In the genomic region with DNA sequence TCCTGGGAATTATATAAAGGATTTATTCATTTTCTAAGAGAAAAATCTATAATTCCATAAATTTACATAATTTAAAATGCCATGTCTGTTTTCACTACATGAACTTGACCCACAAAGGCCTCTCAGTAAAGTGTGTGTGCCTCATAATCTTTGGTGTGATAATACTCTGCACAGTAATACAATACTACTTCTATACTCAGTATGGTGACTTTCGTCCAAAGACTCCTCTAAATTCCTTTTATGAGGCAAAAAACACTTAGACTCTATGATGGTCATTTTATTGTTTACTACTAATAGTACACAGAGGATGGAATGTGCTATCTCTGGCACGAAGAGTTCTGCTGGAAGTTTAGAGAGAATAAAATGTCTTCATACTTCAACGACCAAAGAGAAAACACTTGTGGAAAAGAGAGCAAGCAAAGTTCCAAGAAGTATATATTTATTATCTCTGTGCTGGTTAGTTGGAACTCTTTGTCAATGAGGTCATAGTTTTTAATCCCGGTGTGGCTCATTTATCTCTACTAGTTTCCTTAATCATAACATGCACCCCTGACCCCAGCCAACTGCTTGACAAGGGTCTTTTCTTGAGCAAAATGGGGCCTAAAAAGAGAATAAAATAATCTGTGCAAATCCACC, we compare ENCODE assay signal across 25 cellular contexts. TPM values are rescaled to one million over a fixed set of nuclear protein-coding genes. Genes with fewer than 3 reads are reported as not detected.
A peak's percentile ranks its signal among the peaks of the same experiment; 100 is the strongest.
DNase-seq lines count a peak whose midpoint lies in the region; ATAC-seq and TF ChIP-seq lines count a peak whose summit lies in the region.
"Had no signal": no experiment of that assay in that cellular context is flagged by ENCODE, and none has a peak within 500 bp of the region (broad histone marks: within the 10 kb centered on the region; RNA-seq: fewer than 3 reads in every experiment).

No MANE protein-coding gene starts in this region.

- no peak overlapping the region for H2AK5ac ChIP-seq in mesenchymal stem cell (ENCODE audit: low read length, severe bottlenecking)

- POLR2A ChIA-PET in activated CD4-positive, alpha-beta memory T cell treated with anti-CD3 and anti-CD28 coated beads for 36 hours (lab: Charles Lee), result no interaction called here

- H2BK12ac ChIP-seq in mesenchymal stem cell (ENCODE audit: low read length in 2 of 2), result no peak overlapping the region

- H4K91ac ChIP-seq in mesenchymal stem cell (ENCODE audit: low read length), result no peak overlapping the region

- no peak overlapping the region for H3K4me3 ChIP-seq in choroid plexus epithelial cell (ENCODE audit: low read depth, low read length)
- no peak overlapping the region for H3K4me3 ChIP-seq in mesenchymal stem cell (ENCODE audit: insufficient read depth in 1 of 2, low read depth in 1 of 2, low read length in 2 of 2)
- H3K4me3 ChIP-seq: esophagus muscularis mucosa, SJCRH30, upper lobe of left lung had no signal

- no peak overlapping the region for H3K14ac ChIP-seq in mesenchymal stem cell (ENCODE audit: low read length in 2 of 2)

- H4K8ac ChIP-seq in mesenchymal stem cell (ENCODE audit: low read length), result no peak overlapping the region

- no peaks in the 10 kb centered on the region for H3K9me3 Mint-ChIP-seq in HFFc6
- H3K9me3 Mint-ChIP-seq in activated CD4-positive, alpha-beta memory T cell treated with anti-CD3 and anti-CD28 coated beads for 36 hours, result no peaks in the 10 kb centered on the region
- H3K9me3 Mint-ChIP-seq: activated naive CD8-positive, alpha-beta T cell treated with anti-CD3 and anti-CD28 coated beads, Interleukin-2, amount 10 ng/mL, durations not matched to agents 7 days and 5 days; CD4-positive, alpha-beta memory T cell had no signal

- H2AFZ ChIP-seq in mesenchymal stem cell (ENCODE audit: low read depth, low read length), result no peak overlapping the region

- H3K79me1 ChIP-seq in mesenchymal stem cell (replicated peaks; ENCODE audit: low read length, poor library complexity, severe bottlenecking), result peaks cover 5% of the 10 kb centered on the region

- no peak for TF ChIP-seq CTCF in HFFc6 (IDR thresholded peaks at IDR 0.05)
- no peak for TF ChIP-seq CTCF in choroid plexus epithelial cell (conservative IDR thresholded peaks at IDR 0.05; ENCODE audit: low read depth, low read length)

- H2BK15ac ChIP-seq in mesenchymal stem cell (ENCODE audit: low read depth, poor library complexity, severe bottlenecking), result no peak overlapping the region

- no peak overlapping the region for H3K4me3 Mint-ChIP-seq in HFFc6
- no peak overlapping the region for H3K4me3 Mint-ChIP-seq in activated CD4-positive, alpha-beta memory T cell treated with anti-CD3 and anti-CD28 coated beads for 36 hours
- H3K4me3 Mint-ChIP-seq: activated naive CD8-positive, alpha-beta T cell treated with anti-CD3 and anti-CD28 coated beads, Interleukin-2, amount 10 ng/mL, durations not matched to agents 7 days and 5 days; CD4-positive, alpha-beta memory T cell had no signal

- no peaks in the 10 kb centered on the region for H3K4me1 ChIP-seq in mesenchymal stem cell (ENCODE audit: control insufficient read depth, insufficient read depth, low read depth, low read length)

- H3K9ac ChIP-seq in mesenchymal stem cell (ENCODE audit: low read length), result peak overlapping the region; percentile 53

- no peak for ATAC-seq in GM21515 (IDR thresholded peaks at IDR 0.05; ENCODE audit: unreplicated experiment)

- no peak overlapping the region for H2BK120ac ChIP-seq in mesenchymal stem cell (ENCODE audit: low read depth, low read length)

- peak; percentile 17 for DNase-seq in AG08395 (ENCODE audit: low spot score)
- peak; percentile 16 for DNase-seq in HFFc6
- DNase-seq in choroid plexus epithelial cell (ENCODE audit: low read depth), result peak; percentile 45
- peak; percentile 84 for DNase-seq in mesenchymal stem cell
- no peak for DNase-seq in NOMO-1 (lab: John Stamatoyannopoulos, UW; ENCODE audit: unreplicated experiment in 2 of 2)
- DNase-seq in activated CD4-positive, alpha-beta memory T cell treated with anti-CD3 and anti-CD28 coated beads for 36 hours, result no peak
- no peak for DNase-seq in Kasumi-1 (lab: John Stamatoyannopoulos, UW)
- DNase-seq: activated CD4-positive, CD25-positive, alpha-beta regulatory T cell; activated CD8-positive, alpha-beta memory T cell treated with anti-CD3 and anti-CD28 coated beads for 24 hours; activated naive CD8-positive, alpha-beta T cell treated with anti-CD3 and anti-CD28 coated beads, Interleukin-2, amount 10 ng/mL, durations not matched to agents 7 days and 5 days; CD4-positive, alpha-beta memory T cell; DND-41; H7; KG1; midbrain; NCI-H1092; NCI-H2107; NCI-H526; retina; SJCRH30; stimulated activated naive CD8-positive, alpha-beta T cell treated with anti-CD3 and anti-CD28 coated beads, Interleukin-15, Interleukin-2, amounts not matched to agents 100 U/mL and 50 U/mL, for 24 hours; T-helper 2 cell; upper lobe of left lung had no signal

- H3K18ac ChIP-seq in mesenchymal stem cell (ENCODE audit: low read depth in 1 of 2, low read length in 2 of 2), result no peak overlapping the region

- no peaks in the 10 kb centered on the region for H3K9me3 ChIP-seq in mesenchymal stem cell (ENCODE audit: control insufficient read depth, low read length)
- H3K9me3 ChIP-seq: esophagus muscularis mucosa, SJCRH30, upper lobe of left lung had no signal

- H2BK5ac ChIP-seq in mesenchymal stem cell (ENCODE audit: low read depth, low read length, poor library complexity, severe bottlenecking), result no peak overlapping the region

- no peak overlapping the region for H3K4me2 ChIP-seq in mesenchymal stem cell (ENCODE audit: low read length, poor library complexity, severe bottlenecking)

- no peaks in the 10 kb centered on the region for H3K27me3 Mint-ChIP-seq in HFFc6 (ENCODE audit: insufficient read depth)
- H3K27me3 Mint-ChIP-seq in activated CD4-positive, alpha-beta memory T cell treated with anti-CD3 and anti-CD28 coated beads for 36 hours, result no peaks in the 10 kb centered on the region
- H3K27me3 Mint-ChIP-seq: activated naive CD8-positive, alpha-beta T cell treated with anti-CD3 and anti-CD28 coated beads, Interleukin-2, amount 10 ng/mL, durations not matched to agents 7 days and 5 days; CD4-positive, alpha-beta memory T cell had no signal

- WGBS in mesenchymal stem cell, result no CpG with 5 or more reads among the region's 4 CpGs

- H3K27me3 ChIP-seq in mesenchymal stem cell (ENCODE audit: control insufficient read depth in 1 of 2, insufficient read depth in 1 of 2, low read length in 2 of 2), result no peaks in the 10 kb centered on the region
- H3K27me3 ChIP-seq: esophagus muscularis mucosa, SJCRH30, upper lobe of left lung had no signal

- CTCF ChIA-PET in activated CD4-positive, alpha-beta memory T cell treated with anti-CD3 and anti-CD28 coated beads for 36 hours (lab: Charles Lee), result no interaction called here

- no peaks in the 10 kb centered on the region for H3K36me3 ChIP-seq in mesenchymal stem cell (ENCODE audit: control insufficient read depth in 1 of 2, insufficient read depth in 2 of 2, low read depth in 1 of 2, low read length in 2 of 2)
- H3K36me3 ChIP-seq: esophagus muscularis mucosa, SJCRH30, upper lobe of left lung had no signal

- no peak overlapping the region for H3K23ac ChIP-seq in mesenchymal stem cell (ENCODE audit: low read length in 2 of 2)

- peak overlapping the region; percentile 45; the same call in 1 of the 2 replicates for H3K27ac Mint-ChIP-seq in HFFc6
- no peak overlapping the region for H3K27ac Mint-ChIP-seq in activated CD4-positive, alpha-beta memory T cell treated with anti-CD3 and anti-CD28 coated beads for 36 hours
- H3K27ac Mint-ChIP-seq: activated naive CD8-positive, alpha-beta T cell treated with anti-CD3 and anti-CD28 coated beads, Interleukin-2, amount 10 ng/mL, durations not matched to agents 7 days and 5 days; CD4-positive, alpha-beta memory T cell had no signal

- H3K27ac ChIP-seq in mesenchymal stem cell (ENCODE audit: low read length, poor library complexity, severe bottlenecking), result no peak overlapping the region
- H3K27ac ChIP-seq: SJCRH30, upper lobe of left lung had no signal

- no peaks in the 10 kb centered on the region for H3K36me3 Mint-ChIP-seq in HFFc6 (ENCODE audit: low read depth)
- H3K36me3 Mint-ChIP-seq in activated CD4-positive, alpha-beta memory T cell treated with anti-CD3 and anti-CD28 coated beads for 36 hours, result no peaks in the 10 kb centered on the region
- H3K36me3 Mint-ChIP-seq: activated naive CD8-positive, alpha-beta T cell treated with anti-CD3 and anti-CD28 coated beads, Interleukin-2, amount 10 ng/mL, durations not matched to agents 7 days and 5 days; CD4-positive, alpha-beta memory T cell had no signal

- intact Hi-C loops in activated CD4-positive, alpha-beta memory T cell treated with anti-CD3 and anti-CD28 coated beads for 36 hours (cut with micrococcal nuclease), result loop anchor here (10.0 kb wide), 2 partner anchors 154 to 566 kb away; a partner anchor contains a TSS

- H3K4ac ChIP-seq in mesenchymal stem cell (ENCODE audit: low read depth in 1 of 2, low read length in 2 of 2), result no peak overlapping the region

- H3K4me1 Mint-ChIP-seq in HFFc6 (ENCODE audit: low read depth), result peaks cover 32% of the 10 kb centered on the region
- no peaks in the 10 kb centered on the region for H3K4me1 Mint-ChIP-seq in activated CD4-positive, alpha-beta memory T cell treated with anti-CD3 and anti-CD28 coated beads for 36 hours (ENCODE audit: low read depth)
- H3K4me1 Mint-ChIP-seq: CD4-positive, alpha-beta memory T cell had no signal

RNA-seq across cellular contexts. Expression of a gene that starts 7.4 kb away (rescaled TPM):
- total RNA-seq in HFFc6 (2021; fragmentation: NEBNext Ultra II Directional; extraction: Animal tissue kit (Norgen Biotek cat#: 25700)), result 10 to 100 TPM; 28.9 to 39.5 (median 35.6) TPM
- 23.5 TPM for polyA plus RNA-seq in mesenchymal stem cell (2013, experiment 1 of 2)
- 24.6 TPM for polyA plus RNA-seq in mesenchymal stem cell (2013, experiment 2 of 2)
- total RNA-seq in activated CD4-positive, alpha-beta memory T cell treated with anti-CD3 and anti-CD28 coated beads for 36 hours, result 10 to 100 TPM; 31.7 to 33.7 TPM

Comparison
In these comparisons a context has a peak if more than half of its experiments do, and no peak if none do; other contexts are left out.
1. DNase-seq: peak in AG08395 (single experiment), HFFc6 (single experiment), choroid plexus epithelial cell (single experiment) and mesenchymal stem cell (single experiment); none in NOMO-1 (0 of 2), activated CD4-positive, alpha-beta memory T cell treated with anti-CD3 and anti-CD28 coated beads for 36 hours (single experiment) and Kasumi-1 (0 of 2).